ENCODE assay signal across 26 cellular contexts in genomic region chr5:129113867-129114266, GRCh38. TPM values are rescaled to one million over a fixed set of nuclear protein-coding genes. Genes with fewer than 3 reads are reported as not detected.
A peak's percentile ranks its signal among the peaks of the same experiment; 100 is the strongest.
DNase-seq lines count a peak whose midpoint lies in the region; ATAC-seq, FAIRE-seq and TF ChIP-seq lines count a peak whose summit lies in the region.
"Had no signal": no experiment of that assay in that cellular context is flagged by ENCODE, and none has a peak within 500 bp of the region (broad histone marks: within the 10 kb centered on the region; RNA-seq: fewer than 3 reads in every experiment).

No MANE protein-coding gene starts in this region.

- no peaks in the 10 kb centered on the region for H3K9me3 ChIP-seq in A549
- H3K9me3 ChIP-seq: suprapubic skin had no signal

- no peak for DNase-seq in A549 (ENCODE audit: low read depth in 1 of 2, low spot score in 1 of 2)
- DNase-seq in LNCaP clone FGC (ENCODE audit: low read depth): no peak
- DNase-seq in chondrocyte (ENCODE audit: low spot score): no peak
- DNase-seq in GM20000 (ENCODE audit: low spot score): no peak
- no peak for DNase-seq in head of caudate nucleus
- no peak for DNase-seq in T-cell
- DNase-seq: activated CD4-positive, CD25-positive, alpha-beta regulatory T cell treated with anti-CD3 and anti-CD28 coated beads, Interleukin-2, amount 50 U/mL, for 72 hours; activated T-cell treated with anti-CD3 and anti-CD28 coated beads, Interleukin-2, amount 50 U/mL, for 48 hours; DMS53; immature natural killer cell; KG1; NCI-H187 treated with DMSO at 0.1 percent for 48 hours; NCI-H345; NCI-H82; T1000 had no signal

- H3K27me3 Mint-ChIP-seq in chondrocyte (ENCODE audit: low read depth) (no peaks in the 10 kb centered on the region), nephron (ENCODE audit: low read depth) (no peaks in the 10 kb centered on the region), T-cell (no peaks in the 10 kb centered on the region)
- H3K27me3 Mint-ChIP-seq: activated naive CD4-positive, alpha-beta T cell treated with anti-CD3 and anti-CD28 coated beads, Interleukin-2, amount 50 U/mL, for 24 hours had no signal

- no peaks in the 10 kb centered on the region for H3K4me1 ChIP-seq in A549

- TF ChIP-seq EP300 in A549 (IDR thresholded peaks at IDR 0.05): no peak

- no peak overlapping the region for H3K4me3 ChIP-seq in A549
- H3K4me3 ChIP-seq in LNCaP clone FGC (ENCODE audit: low read depth, low read length): no peak overlapping the region
- H3K4me3 ChIP-seq: lung, SK-N-MC, suprapubic skin had no signal

- TF ChIP-seq CTCF in A549 (IDR thresholded peaks at IDR 0.05) (peak; percentile 23; the same call in 1 of the 3 replicates), LNCaP clone FGC (IDR thresholded peaks at IDR 0.05; ENCODE audit: control insufficient read depth, extremely low read depth, insufficient read depth) (peak; percentile 26; the same call in 1 of the 2 replicates), chondrocyte (IDR thresholded peaks at IDR 0.05) (peak; percentile 74), nephron (IDR thresholded peaks at IDR 0.05; ENCODE audit: unreplicated experiment in 3 of 3) (peak; percentile 15 to 35 (median 27)), GM20000 (IDR thresholded peaks at IDR 0.05; ENCODE audit: extremely low read depth, missing control alignments) (no peak)

- H3K4me1 Mint-ChIP-seq in chondrocyte (ENCODE audit: low read depth) (no peaks in the 10 kb centered on the region), nephron (peaks cover 13% of the 10 kb centered on the region), T-cell (peaks cover 0 to 5% (median 0%) of the 10 kb centered on the region in 3 donors)
- H3K4me1 Mint-ChIP-seq: activated naive CD4-positive, alpha-beta T cell treated with anti-CD3 and anti-CD28 coated beads, Interleukin-2, amount 50 U/mL, for 24 hours; immature natural killer cell had no signal

- WGBS in A549 (ENCODE audit: missing lambda C conversion rate): 68% methylated on average over 2 of the region's 2 CpGs

- intact Hi-C loops in head of caudate nucleus (cut with DNase I): no loop called here

- ATAC-seq in A549 (no peak), GM18870 (IDR thresholded peaks at IDR 0.05; ENCODE audit: unreplicated experiment) (no peak), T-cell (replicated peaks in 1 of 4) (no peak)

- no peak overlapping the region for H3K4me2 ChIP-seq in A549

- no peak overlapping the region for H3K27ac Mint-ChIP-seq in chondrocyte (ENCODE audit: unreplicated experiment)
- H3K27ac Mint-ChIP-seq in nephron: no peak overlapping the region
- H3K27ac Mint-ChIP-seq in T-cell: no peak overlapping the region
- H3K27ac Mint-ChIP-seq: activated naive CD4-positive, alpha-beta T cell treated with anti-CD3 and anti-CD28 coated beads, Interleukin-2, amount 50 U/mL, for 24 hours; immature natural killer cell had no signal

- 0 out of 5 replicates have a peak, but pooled peaks of 1 of the 2 experiments have one; percentile 12 for TF ChIP-seq RAD21 in A549 (conservative IDR thresholded peaks at IDR 0.05 in 1 of 2, IDR thresholded peaks at IDR 0.05 in 1 of 2)

- H3K4me3 Mint-ChIP-seq in chondrocyte (ENCODE audit: unreplicated experiment) (no peak overlapping the region), nephron (no peak overlapping the region), T-cell (no peak overlapping the region)
- H3K4me3 Mint-ChIP-seq: activated naive CD4-positive, alpha-beta T cell treated with anti-CD3 and anti-CD28 coated beads, Interleukin-2, amount 50 U/mL, for 24 hours; immature natural killer cell had no signal

- POLR2A ChIA-PET in A549 (lab: Yijun Ruan, JAX) (no interaction called here), T-cell (lab: Charles Lee) (interaction anchor here in 1 of 2 donors (0.6 kb wide), 1 partner anchor 12 kb away, joined by 19 read pairs; no protein-coding TSS in a partner anchor)

- no peak for TF ChIP-seq POLR2A in A549 (IDR thresholded peaks at IDR 0.05; ENCODE audit: low read length)

- H3K36me3 Mint-ChIP-seq in chondrocyte (ENCODE audit: low read depth): peaks cover 3% of the 10 kb centered on the region
- peaks cover 17% of the 10 kb centered on the region for H3K36me3 Mint-ChIP-seq in nephron (ENCODE audit: low read depth)
- peaks cover 38% of the 10 kb centered on the region for H3K36me3 Mint-ChIP-seq in T-cell

- FAIRE-seq in A549 (lab: Jason Lieb, UNC): no peak
- FAIRE-seq: astrocyte, colon, GM12892, H1, RCC 7860 had no signal

- CTCF ChIA-PET in A549 (lab: Yijun Ruan, JAX): no interaction called here
- CTCF ChIA-PET in T-cell (lab: Charles Lee): no interaction called here

- H3K27ac ChIP-seq in A549: no peak overlapping the region
- H3K27ac ChIP-seq: SK-N-MC, suprapubic skin had no signal

- no peaks in the 10 kb centered on the region for H3K9me3 Mint-ChIP-seq in chondrocyte (ENCODE audit: low read depth)
- H3K9me3 Mint-ChIP-seq in nephron: no peaks in the 10 kb centered on the region
- no peaks in the 10 kb centered on the region for H3K9me3 Mint-ChIP-seq in T-cell
- H3K9me3 Mint-ChIP-seq: activated naive CD4-positive, alpha-beta T cell treated with anti-CD3 and anti-CD28 coated beads, Interleukin-2, amount 50 U/mL, for 24 hours; immature natural killer cell had no signal

TF ChIP-seq in A549, 52 proteins besides CTCF, POLR2A, EP300 and RAD21:
- TF ChIP-seq ZNF302 (CRISPR knock-in tag; IDR thresholded peaks at IDR 0.05): no peak
- no peak for TF ChIP-seq RNF2 (IDR thresholded peaks at IDR 0.05; ENCODE audit: borderline replicate concordance, low read depth)
- TF ChIP-seq ESRRA (IDR thresholded peaks at IDR 0.05; ENCODE audit: borderline replicate concordance, low read length): no peak
- no peak for TF ChIP-seq HOXA7 (CRISPR knock-in tag; IDR thresholded peaks at IDR 0.05)
- TF ChIP-seq EHMT2 (IDR thresholded peaks at IDR 0.05; ENCODE audit: low read depth): no peak
- no peak for TF ChIP-seq GATA3 (IDR thresholded peaks at IDR 0.05; ENCODE audit: borderline replicate concordance)
- TF ChIP-seq PBX3 (IDR thresholded peaks at IDR 0.05): no peak
- TF ChIP-seq CHD4 (IDR thresholded peaks at IDR 0.05; ENCODE audit: borderline replicate concordance): no peak
- TF ChIP-seq FOSL2 (IDR thresholded peaks at IDR 0.05): no peak
- no peak for TF ChIP-seq FOSL2 (CRISPR knock-in tag; IDR thresholded peaks at IDR 0.05)
- TF ChIP-seq RCOR1 (IDR thresholded peaks at IDR 0.05; ENCODE audit: low read depth, low read length): no peak
- no peak for TF ChIP-seq ELK1 (IDR thresholded peaks at IDR 0.05; ENCODE audit: low read depth, low read length)
- no peak for TF ChIP-seq MAX (IDR thresholded peaks at IDR 0.05)

RNA-seq across cellular contexts. Expression of gene ISOC1, which starts 19.3 kb away (rescaled TPM):
- polyA plus RNA-seq in A549 (2011; rRNA removed) (25.6 and 31.6 TPM in 2 replicates), A549 (2017; fragmentation: RNase III; extraction: RNeasy Plus Mini Kit Qiagen cat#74134 plus additional on column Dnase treatment) (15.5 to 17.8 TPM (median 17.3 TPM) in 3 replicates)
- 14.1 and 17.3 TPM in 2 replicates for polyA plus RNA-seq in A549 (2012; cell fraction: cytosol; rRNA removed)
- 6.8 and 10.3 TPM in 2 replicates for polyA plus RNA-seq in A549 (2012; cell fraction: nucleus; rRNA removed)
- polyA minus RNA-seq in A549 (2011; rRNA and poly(A)+ RNA removed): 11.8 and 12.4 TPM in 2 replicates
- total RNA-seq in chondrocyte (6.4 to 7.4 TPM (median 7.1 TPM) in 3 replicates), T-cell (10 to 100 TPM in 3 of 5 donors, 1 to 10 TPM in 2; 9.2 to 16.5 (median 13.6) TPM)
